In the genomic region with DNA sequence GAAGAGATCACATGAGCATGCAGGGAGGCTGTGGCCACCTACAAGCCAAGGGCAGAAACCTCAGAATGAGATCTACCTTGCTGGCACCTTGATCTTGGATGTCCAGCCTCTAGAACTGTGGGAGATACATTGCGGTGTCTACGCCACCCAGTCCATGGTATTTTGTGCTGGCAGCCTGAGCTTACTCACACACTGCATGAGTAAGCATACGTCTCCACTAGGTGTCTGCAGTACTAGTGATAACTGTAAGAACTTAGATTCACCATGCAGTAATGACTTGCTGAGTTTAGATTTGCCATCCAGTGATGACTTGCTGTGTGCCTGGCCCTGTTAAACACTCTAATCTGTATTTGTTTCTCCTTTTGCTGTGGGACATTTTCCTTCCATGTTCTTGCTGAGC, we compare ENCODE assay signal across 22 cellular contexts.
"Had no signal": no experiment of that assay in that cellular context is flagged by ENCODE, and none has a peak within 500 bp of the region (broad histone marks: within the 10 kb centered on the region; RNA-seq: fewer than 3 reads in every experiment).

No MANE protein-coding gene starts in this region.

- H3K27ac Mint-ChIP-seq: activated naive CD8-positive, alpha-beta T cell treated with anti-CD3 and anti-CD28 coated beads, Interleukin-2, amount 10 ng/mL, durations not matched to agents 7 days and 5 days; nephron had no signal

- DNase-seq: activated CD4-positive, alpha-beta T cell treated with anti-CD3 and anti-CD28 coated beads for 48 hours; activated CD8-positive, alpha-beta memory T cell treated with anti-CD3 and anti-CD28 coated beads for 24 hours; activated effector memory CD4-positive, alpha-beta T cell treated with anti-CD3 and anti-CD28 coated beads, Interleukin-2, amount 50 U/mL, for 16 hours; activated naive CD8-positive, alpha-beta T cell treated with anti-CD3 and anti-CD28 coated beads, Interleukin-2, amount 10 ng/mL, durations not matched to agents 7 days and 5 days; caudate nucleus; effector CD4-positive, alpha-beta T cell; hippocampal formation; left cardiac atrium; occipital lobe; psoas muscle; right lobe of liver; spleen; stimulated activated CD4-positive, alpha-beta T cell treated with anti-CD3 and anti-CD28 coated beads, Interleukin-1b, Interleukin-23, amount 100 ng/mL, for 48 hours; stimulated activated naive CD4-positive, alpha-beta T cell; T1000; upper lobe of left lung had no signal

- H3K4me1 Mint-ChIP-seq: nephron had no signal

- H3K9me3 ChIP-seq: ascending aorta, psoas muscle, right lobe of liver, SJSA1, suprapubic skin, upper lobe of left lung had no signal

- H3K4me1 ChIP-seq: right lobe of liver, SJSA1 had no signal

- H3K27me3 ChIP-seq: ascending aorta, right lobe of liver, SJSA1, spleen, suprapubic skin, upper lobe of left lung had no signal

- H3K4me3 Mint-ChIP-seq: activated naive CD8-positive, alpha-beta T cell treated with anti-CD3 and anti-CD28 coated beads, Interleukin-2, amount 10 ng/mL, durations not matched to agents 7 days and 5 days; nephron had no signal

- H3K27ac ChIP-seq: ascending aorta, psoas muscle, right lobe of liver, SJSA1, suprapubic skin, upper lobe of left lung, VCaP had no signal

- H3K4me3 ChIP-seq: ascending aorta, coronary artery, psoas muscle, right lobe of liver, SJSA1, spleen, suprapubic skin, upper lobe of left lung had no signal

- H3K36me3 Mint-ChIP-seq: activated naive CD8-positive, alpha-beta T cell treated with anti-CD3 and anti-CD28 coated beads, Interleukin-2, amount 10 ng/mL, durations not matched to agents 7 days and 5 days had no signal

- H3K36me3 ChIP-seq: ascending aorta, right lobe of liver, SJSA1, spleen, suprapubic skin, upper lobe of left lung had no signal

- ATAC-seq: left cardiac atrium, psoas muscle, right lobe of liver had no signal
